20 cellular contexts compared by ENCODE assay signal in genomic region chr4:36091997-36092396, GRCh38.
DNase-seq lines count a peak whose midpoint lies in the region; ATAC-seq, FAIRE-seq and TF ChIP-seq lines count a peak whose summit lies in the region.
"Had no signal": no experiment of that assay in that cellular context is flagged by ENCODE, and none has a peak within 500 bp of the region (broad histone marks: within the 10 kb centered on the region; RNA-seq: fewer than 3 reads in every experiment).

No MANE protein-coding gene starts in this region.

- FAIRE-seq in bronchial epithelial cell (lab: Jason Lieb, UNC) (no peak), GM12891 (lab: Jason Lieb, UNC) (no peak)
- FAIRE-seq: D721Med, G401.6, GM12892, GM18507 had no signal

- H3K4me3 ChIP-seq in bronchial epithelial cell (ENCODE audit: low read depth, low read length) (no peak overlapping the region), right atrium auricular region (no peak overlapping the region)
- H3K4me3 ChIP-seq: BLaER1 had no signal

- H3K36me3 ChIP-seq in bronchial epithelial cell (ENCODE audit: control insufficient read depth, insufficient read depth, low read length) (no peaks in the 10 kb centered on the region), right atrium auricular region (no peaks in the 10 kb centered on the region)
- H3K36me3 ChIP-seq: BE2C had no signal

- no peaks in the 10 kb centered on the region for H3K27me3 ChIP-seq in bronchial epithelial cell (ENCODE audit: control insufficient read depth, insufficient read depth, low read length)
- H3K27me3 ChIP-seq in foreskin keratinocyte: no peaks in the 10 kb centered on the region
- H3K27me3 ChIP-seq in right atrium auricular region: no peaks in the 10 kb centered on the region
- H3K27me3 ChIP-seq: BE2C, BLaER1 had no signal

- no peak for TF ChIP-seq POLR2A in GM12891 (IDR thresholded peaks at IDR 0.05; ENCODE audit: low read depth, low read length)

- no peaks in the 10 kb centered on the region for H3K4me1 Mint-ChIP-seq in MCF 10A (ENCODE audit: insufficient read depth, unreplicated experiment)

- no peak overlapping the region for H3K27ac Mint-ChIP-seq in MCF 10A (ENCODE audit: low read depth, unreplicated experiment)
- H3K27ac Mint-ChIP-seq: CD4-positive, alpha-beta T cell; CD8-positive, alpha-beta T cell had no signal

- H3K9me3 ChIP-seq in right atrium auricular region: no peaks in the 10 kb centered on the region
- H3K9me3 ChIP-seq: BE2C, BLaER1, Caco-2 had no signal

- H3K9me3 Mint-ChIP-seq in MCF 10A (ENCODE audit: unreplicated experiment): no peaks in the 10 kb centered on the region
- H3K9me3 Mint-ChIP-seq: CD4-positive, alpha-beta T cell; CD8-positive, alpha-beta T cell had no signal

- H3K27me3 Mint-ChIP-seq in MCF 10A (ENCODE audit: insufficient read depth, unreplicated experiment): no peaks in the 10 kb centered on the region
- H3K27me3 Mint-ChIP-seq: CD4-positive, alpha-beta T cell had no signal

- H3K4me1 ChIP-seq in foreskin keratinocyte (peaks cover 12% of the 10 kb centered on the region), right atrium auricular region (no peaks in the 10 kb centered on the region)
- H3K4me1 ChIP-seq: BE2C, BLaER1, Caco-2 had no signal

- CTCF ChIA-PET in MCF 10A (lab: Yijun Ruan, JAX): interaction anchor here (0.6 kb wide), 1 partner anchor 1267 kb away, joined by 4 read pairs; no protein-coding TSS in a partner anchor

- peak; percentile 51 for ATAC-seq in foreskin keratinocyte
- ATAC-seq: CD8-positive, alpha-beta T cell had no signal

- no peak overlapping the region for H3K27ac ChIP-seq in foreskin keratinocyte
- no peak overlapping the region for H3K27ac ChIP-seq in right atrium auricular region
- H3K27ac ChIP-seq: BLaER1, C4-2B had no signal

- H3K36me3 Mint-ChIP-seq in MCF 10A (ENCODE audit: insufficient read depth, unreplicated experiment): peaks cover 8% of the 10 kb centered on the region

- no peak overlapping the region for H3K4me3 Mint-ChIP-seq in MCF 10A (ENCODE audit: unreplicated experiment)
- H3K4me3 Mint-ChIP-seq: CD4-positive, alpha-beta T cell; CD8-positive, alpha-beta T cell had no signal

- POLR2A ChIA-PET in MCF 10A (lab: Yijun Ruan, JAX): no interaction called here

- TF ChIP-seq CTCF in bronchial epithelial cell (IDR thresholded peaks at IDR 0.05; ENCODE audit: insufficient read depth, low read length, severe bottlenecking) (no peak), foreskin keratinocyte (conservative IDR thresholded peaks at IDR 0.05) (no peak), MCF 10A (IDR thresholded peaks at IDR 0.05; ENCODE audit: unreplicated experiment) (no peak), right atrium auricular region (IDR thresholded peaks at IDR 0.05) (no peak)

- intact Hi-C loops in MCF 10A (cut with micrococcal nuclease): no loop called here

- DNase-seq in bronchial epithelial cell (ENCODE audit: low read depth) (peak; percentile 53), foreskin keratinocyte (peak; percentile 12 to 44), MCF 10A (ENCODE audit: unreplicated experiment) (no peak), right atrium auricular region (ENCODE audit: low spot score) (no peak), GM12891 (ENCODE audit: insufficient read length, low spot score) (no peak)
- DNase-seq: 8988T; ACHN; BE2C; Caco-2; Calu3; CD4-positive, alpha-beta T cell; CD8-positive, alpha-beta T cell; DMS79 treated with DMSO at 0.1 percent for 48 hours; GF-D8 had no signal

- no TSS peak for BruUV-seq in MCF 10A (replicated peaks; lab: Mats Ljungman, UMichigan)

TF ChIP-seq in GM12891, 5 proteins besides CTCF, POLR2A, EP300 and RAD21:
- no peak for TF ChIP-seq POU2F2 (IDR thresholded peaks at IDR 0.05; ENCODE audit: low read depth, low read length)
- no peak for TF ChIP-seq TAF1 (IDR thresholded peaks at IDR 0.05; ENCODE audit: low read depth, low read length)
- no peak for TF ChIP-seq POLR2AphosphoS5 (IDR thresholded peaks at IDR 0.05; ENCODE audit: low read depth, low read length)
- TF ChIP-seq SPI1 (IDR thresholded peaks at IDR 0.05; ENCODE audit: low read depth, low read length): no peak
- no peak for TF ChIP-seq PAX5 (IDR thresholded peaks at IDR 0.05; ENCODE audit: insufficient read depth, low read length, severe bottlenecking)

Comparison
In these comparisons a context has a peak if more than half of its experiments do, and no peak if none do; other contexts are left out.
1. DNase-seq: peak in bronchial epithelial cell (single experiment) and foreskin keratinocyte (2 of 2); none in MCF 10A (single experiment), right atrium auricular region (single experiment) and GM12891 (single experiment).